12 cellular contexts compared by ENCODE assay signal in the genomic region with DNA sequence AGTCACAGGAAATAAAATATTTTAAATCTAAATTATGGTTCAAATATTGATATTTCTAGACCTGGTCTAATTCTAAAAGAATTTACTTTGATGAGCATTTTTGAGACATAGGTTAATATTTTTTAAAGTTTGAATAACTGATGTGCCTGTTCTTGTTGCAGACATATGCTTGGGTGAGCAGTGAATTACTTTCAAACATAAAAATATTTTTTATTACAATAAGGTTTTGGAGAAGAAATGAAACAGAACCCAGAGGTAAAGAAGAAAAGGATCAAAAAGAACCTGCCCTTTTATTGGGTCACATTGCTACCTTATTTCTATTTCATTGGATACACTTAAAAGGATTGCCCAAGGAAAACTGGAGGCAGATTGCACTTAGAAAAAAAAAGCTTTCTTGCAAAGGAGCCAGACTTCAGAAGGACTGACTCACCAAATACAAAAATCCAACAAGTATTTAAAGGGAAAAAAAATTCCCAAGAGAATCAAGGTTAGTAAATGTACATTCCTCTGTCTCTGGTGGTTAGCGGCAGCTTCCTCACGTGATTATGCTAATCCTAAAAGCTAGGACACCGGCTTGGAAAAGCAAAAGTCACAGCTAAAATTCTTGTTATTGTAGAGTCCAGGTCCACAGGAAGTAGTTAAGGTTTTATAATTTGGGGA. TPM values are rescaled to one million over a fixed set of nuclear protein-coding genes. Genes with fewer than 3 reads are reported as not detected.
DNase-seq lines count a peak whose midpoint lies in the region; ATAC-seq and TF ChIP-seq lines count a peak whose summit lies in the region.
"Had no signal": no experiment of that assay in that cellular context is flagged by ENCODE, and none has a peak within 500 bp of the region (broad histone marks: within the 10 kb centered on the region; RNA-seq: fewer than 3 reads in every experiment).

No MANE protein-coding gene starts in this region.

- H3K79me2 ChIP-seq in PC-3 (ENCODE audit: low read length) (no peaks in the 10 kb centered on the region), fibroblast of lung (ENCODE audit: control insufficient read depth, insufficient read depth, low read length) (no peaks in the 10 kb centered on the region)

- H3K9me3 ChIP-seq in PC-3 (ENCODE audit: low read length), result no peaks in the 10 kb centered on the region
- no peaks in the 10 kb centered on the region for H3K9me3 ChIP-seq in fibroblast of lung (ENCODE audit: control insufficient read depth, insufficient read depth, low read depth, low read length)
- H3K9me3 ChIP-seq in adrenal gland (replicated peaks in 1 of 3), result no peaks in the 10 kb centered on the region

- H4K20me1 ChIP-seq in PC-3 (ENCODE audit: low read length), result no peaks in the 10 kb centered on the region
- no peaks in the 10 kb centered on the region for H4K20me1 ChIP-seq in fibroblast of lung (ENCODE audit: control insufficient read depth, extremely low read depth, insufficient read depth, low read length)

- TF ChIP-seq CTCF in PC-3 (conservative IDR thresholded peaks at IDR 0.05; ENCODE audit: low read depth, low read length) (no peak), fibroblast of lung (conservative IDR thresholded peaks at IDR 0.05 in 1 of 2, IDR thresholded peaks at IDR 0.05 in 1 of 2; ENCODE audit: low read depth in 1 of 2, low read length in 2 of 2) (no peak), adrenal gland (IDR thresholded peaks at IDR 0.05) (no peak)

- peaks cover 20 to 23% (median 22%) of the 10 kb centered on the region in 3 donors for H3K4me1 Mint-ChIP-seq in T-cell

- H3K27ac ChIP-seq in PC-3 (ENCODE audit: low read length) (peak overlapping the region; percentile 69), fibroblast of lung (ENCODE audit: insufficient read depth, low read length) (no peak overlapping the region), adrenal gland (no peak overlapping the region)

- H3K4me2 ChIP-seq in PC-3 (ENCODE audit: low read length) (peak overlapping the region; percentile 34), fibroblast of lung (ENCODE audit: extremely low read depth, insufficient read depth, low read length) (no peak overlapping the region)

- WGBS in adrenal gland, 4 donors, result 37 to 44% (median 42%) methylated on average over 3 of the region's 3 CpGs

- H3K36me3 ChIP-seq in PC-3 (ENCODE audit: low read depth, low read length), result no peaks in the 10 kb centered on the region
- H3K36me3 ChIP-seq in fibroblast of lung (ENCODE audit: control insufficient read depth, insufficient read depth, low read length), result no peaks in the 10 kb centered on the region
- no peaks in the 10 kb centered on the region for H3K36me3 ChIP-seq in adrenal gland (replicated peaks in 1 of 2)

- CTCF ChIA-PET in PC-3 (lab: Charles Lee) (interaction anchor here (0.6 to 1.3 kb wide), 5 partner anchors 27 to 580 kb away, joined by 3 to 4 read pairs (median 3); no protein-coding TSS in a partner anchor), T-cell (lab: Charles Lee) (interaction anchor here in 1 of 2 donors (0.5 kb wide), 1 partner anchor 95 kb away, joined by 3 read pairs; no protein-coding TSS in a partner anchor)

- H3K27me3 ChIP-seq in PC-3 (ENCODE audit: low read length) (0 out of 2 replicates have a peak, but pooled peaks cover 3% of the 10 kb centered on the region), fibroblast of lung (ENCODE audit: control insufficient read depth, insufficient read depth, low read length) (peaks cover 30% of the 10 kb centered on the region), adrenal gland (peaks cover 53% of the 10 kb centered on the region)

- POLR2A ChIA-PET in PC-3 (lab: Charles Lee; ENCODE audit: unreplicated experiment), result no interaction called here
- POLR2A ChIA-PET in T-cell (lab: Charles Lee), result no interaction called here

- H2AFZ ChIP-seq in PC-3 (ENCODE audit: low read length) (no peak overlapping the region), fibroblast of lung (ENCODE audit: low read length) (no peak overlapping the region)

- H3K4me3 ChIP-seq in PC-3 (ENCODE audit: low read length), result 0 out of 2 replicates have a peak overlapping the region, but pooled peaks have one; percentile 2
- H3K4me3 ChIP-seq in fibroblast of lung (replicated peaks in 1 of 4; ENCODE audit: control extremely low read depth in 1 of 4, insufficient read depth in 1 of 4, low read depth in 3 of 4, low read length in 4 of 4), result no peak overlapping the region
- no peak overlapping the region for H3K4me3 ChIP-seq in adrenal gland

- no peak overlapping the region for H3K27ac Mint-ChIP-seq in T-cell
- H3K27ac Mint-ChIP-seq: activated CD8-positive, alpha-beta memory T cell treated with anti-CD3 and anti-CD28 coated beads, Interleukin-2, amount 10 ng/mL, durations not matched to agents 7 days and 5 days had no signal

- DNase-seq in GM04503 (ENCODE audit: low read depth), result peak; percentile 64
- peak; percentile 76 for DNase-seq in PC-3
- DNase-seq in fibroblast of lung (ENCODE audit: low read depth in 2 of 2), result peak; percentile 67 to 74
- DNase-seq in stromal cell of bone marrow (ENCODE audit: low read depth), result peak; percentile 33
- no peak for DNase-seq in T-cell
- no peak for DNase-seq in central memory CD4-positive, alpha-beta T cell
- no peak for DNase-seq in adrenal gland
- DNase-seq: activated CD8-positive, alpha-beta memory T cell treated with anti-CD3 and anti-CD28 coated beads, Interleukin-2, amount 10 ng/mL, durations not matched to agents 7 days and 5 days; DND-41; NCI-H2029 treated with DMSO at 0.1 percent for 48 hours; stimulated activated CD8-positive, alpha-beta memory T cell treated with anti-CD3 and anti-CD28 coated beads, Interleukin-4, amount 100 ng/mL, for 48 hours; T1000 had no signal

- no peak for TF ChIP-seq POLR2A in adrenal gland (IDR thresholded peaks at IDR 0.05)

- H3K9me3 Mint-ChIP-seq in T-cell, result no peaks in the 10 kb centered on the region

- intact Hi-C loops in PC-3 (cut with micrococcal nuclease), result loop anchor here (10.0 kb wide), 1 partner anchor 86 kb away; the partner anchor contains the start of gene CBX4
- intact Hi-C loops in adrenal gland (cut with DNase I), result loop anchor here in 1 of 2 donors (10.0 kb wide), 1 partner anchor 96 kb away; no protein-coding TSS in a partner anchor

- H3K9ac ChIP-seq in PC-3 (ENCODE audit: low read length), result peak overlapping the region; percentile 43
- H3K9ac ChIP-seq in fibroblast of lung (ENCODE audit: insufficient read depth, low read length), result no peak overlapping the region

- H3K36me3 Mint-ChIP-seq in T-cell, result no peaks in the 10 kb centered on the region
- H3K36me3 Mint-ChIP-seq: activated CD8-positive, alpha-beta memory T cell treated with anti-CD3 and anti-CD28 coated beads, Interleukin-2, amount 10 ng/mL, durations not matched to agents 7 days and 5 days had no signal

- no peak overlapping the region for H3K4me3 Mint-ChIP-seq in T-cell
- H3K4me3 Mint-ChIP-seq: activated CD8-positive, alpha-beta memory T cell treated with anti-CD3 and anti-CD28 coated beads, Interleukin-2, amount 10 ng/mL, durations not matched to agents 7 days and 5 days had no signal

- no peaks in the 10 kb centered on the region for H3K9me2 ChIP-seq in PC-3 (replicated peaks; ENCODE audit: low read length)

- H3F3A ChIP-seq in PC-3 (ENCODE audit: low read length, unreplicated experiment), result peaks cover 7% of the 10 kb centered on the region

- no TSS peak for BruUV-seq in PC-3 (replicated peaks; lab: Mats Ljungman, UMichigan)

- peaks cover 35 to 61% of the 10 kb centered on the region in 2 donors for H3K27me3 Mint-ChIP-seq in T-cell

- ATAC-seq in PC-3 (peak; percentile 6; the same call in 1 of the 2 replicates), T-cell (replicated peaks in 1 of 4) (no peak)
- ATAC-seq: activated CD8-positive, alpha-beta memory T cell treated with anti-CD3 and anti-CD28 coated beads, Interleukin-2, amount 10 ng/mL, durations not matched to agents 7 days and 5 days had no signal

- H3K4me1 ChIP-seq in PC-3 (ENCODE audit: insufficient read depth, low read length) (peaks cover 49% of the 10 kb centered on the region), fibroblast of lung (ENCODE audit: control insufficient read depth, extremely low read depth, insufficient read depth, low read length) (no peaks in the 10 kb centered on the region), adrenal gland (replicated peaks in 1 of 2) (no peaks in the 10 kb centered on the region)

RNA-seq across cellular contexts. Expression of gene ENPP7, which starts 18.5 kb away (rescaled TPM):
- total RNA-seq in PC-3 (2014; rRNA removed) (not detected in 2 replicates), fibroblast of lung (not detected in 2 replicates), T-cell (under 1 TPM in 1 of 5 donors, not detected in 4; 0.15 TPM), adrenal gland (not detected)
- polyA plus RNA-seq in fibroblast of lung (not detected in 2 replicates), adrenal gland (not detected)
- not detected in 2 replicates for polyA plus RNA-seq in fibroblast of lung (2012)
- polyA minus RNA-seq in fibroblast of lung (ENCODE audit: low replicate concordance), result not detected in 2 replicates

RNA-seq across cellular contexts. Expression of gene CBX2, which starts 28.7 kb away (rescaled TPM):
- total RNA-seq in PC-3 (2014; rRNA removed) (39.2 and 43.9 TPM in 2 replicates), fibroblast of lung (0.83 and 1.3 TPM in 2 replicates), T-cell (under 1 TPM; 0.43 to 0.79 (median 0.70) TPM), adrenal gland (1 to 10 TPM in 2 of 8 donors, under 1 TPM in 6; 0.06 to 1.8 (median 0.69) TPM)
- polyA plus RNA-seq in fibroblast of lung (0.77 and 1.3 TPM in 2 replicates), adrenal gland (under 1 TPM; 0.26 to 0.97 (median 0.88) TPM)
- 0.91 and 2.2 TPM in 2 replicates for polyA plus RNA-seq in fibroblast of lung (2012)
- 0.35 and 3.1 TPM in 2 replicates for polyA minus RNA-seq in fibroblast of lung (ENCODE audit: low replicate concordance)

RNA-seq across cellular contexts. Expression of gene CBX8, which starts 47.6 kb away (rescaled TPM):
- total RNA-seq in PC-3 (2014; rRNA removed), result 11.3 and 12.8 TPM in 2 replicates
- total RNA-seq in fibroblast of lung, result 3.3 and 4.0 TPM in 2 replicates
- polyA plus RNA-seq in fibroblast of lung, result 0.19 and 0.41 TPM in 2 replicates
- 4.9 and 5.2 TPM in 2 replicates for polyA plus RNA-seq in fibroblast of lung (2012)
- polyA minus RNA-seq in fibroblast of lung (ENCODE audit: low replicate concordance), result 1.5 and 6.8 TPM in 2 replicates
- total RNA-seq in T-cell, result 1 to 10 TPM; 1.9 to 5.1 (median 3.9) TPM
- total RNA-seq in adrenal gland, result 10 to 100 TPM in 1 of 8 donors, 1 to 10 TPM in 6, under 1 TPM in 1; 0.85 to 10.6 (median 5.5) TPM
- 1 to 10 TPM; 1.0 to 7.4 (median 4.4) TPM for polyA plus RNA-seq in adrenal gland

Comparison
In these comparisons a context has a peak if more than half of its experiments do, and no peak if none do; other contexts are left out.
1. DNase-seq: peak in GM04503 (single experiment), PC-3 (single experiment), fibroblast of lung (2 of 2) and stromal cell of bone marrow (single experiment); none in T-cell (0 of 34), central memory CD4-positive, alpha-beta T cell (single experiment) and adrenal gland (0 of 7).
2. RNA of gene CBX2, which starts 28.7 kb away (total RNA-seq): 39.2 to 43.9 TPM in PC-3; 0.83 to 1.3 TPM in fibroblast of lung, 0.06 to 1.8 TPM in adrenal gland and 0.43 to 0.79 TPM in T-cell; every median in the first group is over 10 times any median in the second.